Comparison of ENCODE assay signal across 35 cellular contexts in genomic region chr5:158609729-158610128, GRCh38.
DNase-seq lines count a peak whose midpoint lies in the region; ATAC-seq, FAIRE-seq and TF ChIP-seq lines count a peak whose summit lies in the region.
"Had no signal": no experiment of that assay in that cellular context is flagged by ENCODE, and none has a peak within 500 bp of the region (broad histone marks: within the 10 kb centered on the region; RNA-seq: fewer than 3 reads in every experiment).

No MANE protein-coding gene starts in this region.

- H4K20me1 ChIP-seq in astrocyte (ENCODE audit: insufficient read depth, low read length) (no peaks in the 10 kb centered on the region), fibroblast of lung (ENCODE audit: control insufficient read depth, extremely low read depth, insufficient read depth, low read length) (no peaks in the 10 kb centered on the region)

- H3K36me3 ChIP-seq in astrocyte (ENCODE audit: insufficient read depth, low read length), result no peaks in the 10 kb centered on the region
- H3K36me3 ChIP-seq in fibroblast of lung (ENCODE audit: control insufficient read depth, insufficient read depth, low read length), result no peaks in the 10 kb centered on the region
- no peaks in the 10 kb centered on the region for H3K36me3 ChIP-seq in heart right ventricle
- H3K36me3 ChIP-seq: ovary, Peyer's patch had no signal

- no peak overlapping the region for H3K9ac ChIP-seq in astrocyte (ENCODE audit: low read length)
- H3K9ac ChIP-seq in fibroblast of lung (ENCODE audit: insufficient read depth, low read length), result no peak overlapping the region

- H3K4me2 ChIP-seq in astrocyte (ENCODE audit: low read length), result peak overlapping the region; percentile 21
- no peak overlapping the region for H3K4me2 ChIP-seq in fibroblast of lung (ENCODE audit: extremely low read depth, insufficient read depth, low read length)
- H3K4me2 ChIP-seq: hepatocyte had no signal

- H3K4me3 ChIP-seq in astrocyte (ENCODE audit: insufficient read depth, low read depth, low read length) (no peak overlapping the region), fibroblast of lung (replicated peaks in 1 of 4; ENCODE audit: control extremely low read depth in 1 of 4, insufficient read depth in 1 of 4, low read depth in 3 of 4, low read length in 4 of 4) (no peak overlapping the region), heart right ventricle (no peak overlapping the region)
- H3K4me3 ChIP-seq: hepatocyte, ovary, Peyer's patch, skin epidermis had no signal

- no peak for ATAC-seq in heart right ventricle
- no peak for ATAC-seq in GM21526 (IDR thresholded peaks at IDR 0.05; ENCODE audit: low FRiP score, unreplicated experiment)
- ATAC-seq: activated CD4-positive, CD25-positive, alpha-beta regulatory T cell treated with anti-CD3 and anti-CD28 coated beads, Interleukin-2, amount 50 U/mL, for 24 hours; activated CD8-positive, alpha-beta T cell treated with anti-CD3 and anti-CD28 coated beads for 36 hours; CD8-positive, alpha-beta T cell; effector memory CD8-positive, alpha-beta T cell; HCT116; HepG2; left cardiac atrium had no signal

- H3K27ac ChIP-seq in astrocyte (ENCODE audit: low read depth, low read length) (peak overlapping the region; percentile 4), fibroblast of lung (ENCODE audit: insufficient read depth, low read length) (no peak overlapping the region), heart right ventricle (no peak overlapping the region)
- H3K27ac ChIP-seq: 22Rv1, hepatocyte, ovary, Peyer's patch, skin epidermis had no signal

- 80 to 87% methylated on average over 7 of the region's 7 CpGs for WGBS in heart right ventricle, 2 donors

- H3K4me3 Mint-ChIP-seq in astrocyte (ENCODE audit: unreplicated experiment), result no peak overlapping the region
- H3K4me3 Mint-ChIP-seq: activated CD8-positive, alpha-beta T cell treated with anti-CD3 and anti-CD28 coated beads for 36 hours; activated naive CD4-positive, alpha-beta T cell treated with anti-CD3 and anti-CD28 coated beads for 36 hours; CD8-positive, alpha-beta T cell; effector memory CD8-positive, alpha-beta T cell; stimulated activated naive B cell treated with anti-CD40 and anti-IgM and Interleukin-4, amounts not matched to agents 10 μg/mL and 1 μg/mL and 100 μg/mL, for 72 hours; type B pancreatic cell had no signal

- TF ChIP-seq CTCF in astrocyte (IDR thresholded peaks at IDR 0.05; ENCODE audit: insufficient read depth, low read depth, low read length), result no peak
- no peak for TF ChIP-seq CTCF in fibroblast of lung (conservative IDR thresholded peaks at IDR 0.05 in 1 of 2, IDR thresholded peaks at IDR 0.05 in 1 of 2; ENCODE audit: low read depth in 1 of 2, low read length in 2 of 2)
- no peak for TF ChIP-seq CTCF in heart right ventricle (IDR thresholded peaks at IDR 0.05)

- H3K36me3 Mint-ChIP-seq in astrocyte (ENCODE audit: low read depth, unreplicated experiment), result no peaks in the 10 kb centered on the region
- H3K36me3 Mint-ChIP-seq: CD8-positive, alpha-beta T cell; stimulated activated naive B cell treated with anti-CD40 and anti-IgM and Interleukin-4, amounts not matched to agents 10 μg/mL and 1 μg/mL and 100 μg/mL, for 72 hours; type B pancreatic cell had no signal

- no peaks in the 10 kb centered on the region for H3K79me2 ChIP-seq in astrocyte (ENCODE audit: insufficient read depth, low read length)
- no peaks in the 10 kb centered on the region for H3K79me2 ChIP-seq in fibroblast of lung (ENCODE audit: control insufficient read depth, insufficient read depth, low read length)
- H3K79me2 ChIP-seq: hepatocyte had no signal

- H3K27me3 ChIP-seq in astrocyte (ENCODE audit: insufficient read depth, low read length), result no peaks in the 10 kb centered on the region
- no peaks in the 10 kb centered on the region for H3K27me3 ChIP-seq in fibroblast of lung (ENCODE audit: control insufficient read depth, insufficient read depth, low read length)
- no peaks in the 10 kb centered on the region for H3K27me3 ChIP-seq in heart right ventricle
- H3K27me3 ChIP-seq: ovary, Peyer's patch had no signal

- no peaks in the 10 kb centered on the region for H3K27me3 Mint-ChIP-seq in astrocyte (ENCODE audit: low read depth, unreplicated experiment)
- H3K27me3 Mint-ChIP-seq: activated CD8-positive, alpha-beta T cell treated with anti-CD3 and anti-CD28 coated beads for 36 hours; type B pancreatic cell had no signal

- no peak overlapping the region for H2AFZ ChIP-seq in astrocyte (ENCODE audit: low read depth, low read length)
- peak overlapping the region; percentile 32 for H2AFZ ChIP-seq in fibroblast of lung (ENCODE audit: low read length)
- H2AFZ ChIP-seq: hepatocyte had no signal

- intact Hi-C loops in heart right ventricle (cut with DNase I), result no loop called here

- H3K4me1 ChIP-seq in astrocyte (ENCODE audit: insufficient read depth, low read length) (peaks cover 5% of the 10 kb centered on the region), fibroblast of lung (ENCODE audit: control insufficient read depth, extremely low read depth, insufficient read depth, low read length) (no peaks in the 10 kb centered on the region), heart right ventricle (no peaks in the 10 kb centered on the region)
- H3K4me1 ChIP-seq: Peyer's patch had no signal

- peak; percentile 8 to 42 for DNase-seq in NCI-H446 (lab: John Stamatoyannopoulos, UW)
- DNase-seq in NCI-H446 treated with DMSO at 0.1 percent for 48 hours (lab: John Stamatoyannopoulos, UW), result no peak
- DNase-seq in astrocyte (ENCODE audit: low read depth), result peak; percentile 70
- DNase-seq in fibroblast of lung (ENCODE audit: low read depth in 2 of 2), result peak in 1 of 2 donors; percentile 73
- DNase-seq in heart right ventricle, result no peak
- DNase-seq in globus pallidus (ENCODE audit: low spot score), result no peak
- DNase-seq in hippocampal formation (lab: John Stamatoyannopoulos, UW), result no peak
- DNase-seq: activated CD8-positive, alpha-beta T cell treated with anti-CD3 and anti-CD28 coated beads for 36 hours; activated naive CD4-positive, alpha-beta T cell treated with anti-CD3 and anti-CD28 coated beads for 36 hours; AML-193; amniotic stem cell; CD8-positive, alpha-beta T cell; cortex of kidney; effector memory CD8-positive, alpha-beta T cell; left cardiac atrium; NCI-H1417 treated with DMSO at 0.1 percent for 48 hours; NCI-H2029 treated with DMSO at 0.1 percent for 48 hours; NCI-H526; ovary; Peyer's patch; retina; SHP77; stimulated activated naive B cell treated with anti-CD40 and anti-IgM and Interleukin-4, amounts not matched to agents 10 μg/mL and 1 μg/mL and 100 μg/mL, for 72 hours; substantia nigra; T-helper 2 cell had no signal

- H3K9me3 Mint-ChIP-seq in astrocyte (ENCODE audit: unreplicated experiment), result no peaks in the 10 kb centered on the region
- H3K9me3 Mint-ChIP-seq: activated CD8-positive, alpha-beta T cell treated with anti-CD3 and anti-CD28 coated beads for 36 hours; activated naive CD4-positive, alpha-beta T cell treated with anti-CD3 and anti-CD28 coated beads for 36 hours; CD8-positive, alpha-beta T cell had no signal

- FAIRE-seq in astrocyte (lab: Jason Lieb, UNC), result peak; percentile 94
- FAIRE-seq: frontal cortex, GM12891, HepG2 had no signal

- peak overlapping the region; percentile 13 for H3K27ac Mint-ChIP-seq in astrocyte (ENCODE audit: unreplicated experiment)
- H3K27ac Mint-ChIP-seq: activated CD8-positive, alpha-beta T cell treated with anti-CD3 and anti-CD28 coated beads for 36 hours; activated naive CD4-positive, alpha-beta T cell treated with anti-CD3 and anti-CD28 coated beads for 36 hours; CD8-positive, alpha-beta T cell; effector memory CD8-positive, alpha-beta T cell; stimulated activated naive B cell treated with anti-CD40 and anti-IgM and Interleukin-4, amounts not matched to agents 10 μg/mL and 1 μg/mL and 100 μg/mL, for 72 hours; type B pancreatic cell had no signal

- peaks cover 9% of the 10 kb centered on the region for H3K4me1 Mint-ChIP-seq in astrocyte (ENCODE audit: low read depth, unreplicated experiment)

- H3K9me3 ChIP-seq in astrocyte (ENCODE audit: insufficient read depth, low read depth, low read length) (no peaks in the 10 kb centered on the region), fibroblast of lung (ENCODE audit: control insufficient read depth, insufficient read depth, low read depth, low read length) (no peaks in the 10 kb centered on the region), heart right ventricle (no peaks in the 10 kb centered on the region)
- H3K9me3 ChIP-seq: ovary, Peyer's patch had no signal

Comparison
In these comparisons a context has a peak if more than half of its experiments do, and no peak if none do; other contexts are left out.
1. DNase-seq: peak in NCI-H446 (2 of 2) and astrocyte (single experiment); none in NCI-H446 treated with DMSO at 0.1 percent for 48 hours (single experiment), heart right ventricle (0 of 2), globus pallidus (single experiment) and hippocampal formation (0 of 2).